In the genomic region with DNA sequence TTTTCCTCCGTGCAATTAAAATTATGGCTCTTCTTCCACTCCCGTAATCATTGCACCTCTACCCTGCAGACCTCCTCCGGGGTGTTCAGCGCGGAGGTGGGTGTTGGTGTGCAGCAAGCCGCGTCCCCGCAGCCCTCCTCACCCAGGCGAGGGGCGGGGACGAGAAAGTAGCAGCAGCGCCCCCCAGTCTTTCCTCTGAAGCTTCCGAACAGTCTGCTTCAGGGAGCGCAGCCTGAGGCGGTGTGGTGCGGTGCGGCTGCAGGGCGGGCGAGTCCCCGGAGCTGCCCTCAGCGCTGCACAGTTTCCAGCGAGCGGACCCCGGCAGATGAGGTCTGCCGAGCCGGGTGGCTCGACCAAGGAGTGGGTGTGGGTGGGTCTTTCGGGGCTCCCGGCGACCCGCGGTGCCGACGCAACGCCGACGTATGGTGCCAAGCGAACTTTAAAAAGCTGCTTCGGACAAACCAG, we compare ENCODE assay signal across 8 cellular contexts. TPM values are rescaled to one million over a fixed set of nuclear protein-coding genes. Genes with fewer than 3 reads are reported as not detected.
DNase-seq lines count a peak whose midpoint lies in the region; ATAC-seq and TF ChIP-seq lines count a peak whose summit lies in the region.

A gene with protein sequence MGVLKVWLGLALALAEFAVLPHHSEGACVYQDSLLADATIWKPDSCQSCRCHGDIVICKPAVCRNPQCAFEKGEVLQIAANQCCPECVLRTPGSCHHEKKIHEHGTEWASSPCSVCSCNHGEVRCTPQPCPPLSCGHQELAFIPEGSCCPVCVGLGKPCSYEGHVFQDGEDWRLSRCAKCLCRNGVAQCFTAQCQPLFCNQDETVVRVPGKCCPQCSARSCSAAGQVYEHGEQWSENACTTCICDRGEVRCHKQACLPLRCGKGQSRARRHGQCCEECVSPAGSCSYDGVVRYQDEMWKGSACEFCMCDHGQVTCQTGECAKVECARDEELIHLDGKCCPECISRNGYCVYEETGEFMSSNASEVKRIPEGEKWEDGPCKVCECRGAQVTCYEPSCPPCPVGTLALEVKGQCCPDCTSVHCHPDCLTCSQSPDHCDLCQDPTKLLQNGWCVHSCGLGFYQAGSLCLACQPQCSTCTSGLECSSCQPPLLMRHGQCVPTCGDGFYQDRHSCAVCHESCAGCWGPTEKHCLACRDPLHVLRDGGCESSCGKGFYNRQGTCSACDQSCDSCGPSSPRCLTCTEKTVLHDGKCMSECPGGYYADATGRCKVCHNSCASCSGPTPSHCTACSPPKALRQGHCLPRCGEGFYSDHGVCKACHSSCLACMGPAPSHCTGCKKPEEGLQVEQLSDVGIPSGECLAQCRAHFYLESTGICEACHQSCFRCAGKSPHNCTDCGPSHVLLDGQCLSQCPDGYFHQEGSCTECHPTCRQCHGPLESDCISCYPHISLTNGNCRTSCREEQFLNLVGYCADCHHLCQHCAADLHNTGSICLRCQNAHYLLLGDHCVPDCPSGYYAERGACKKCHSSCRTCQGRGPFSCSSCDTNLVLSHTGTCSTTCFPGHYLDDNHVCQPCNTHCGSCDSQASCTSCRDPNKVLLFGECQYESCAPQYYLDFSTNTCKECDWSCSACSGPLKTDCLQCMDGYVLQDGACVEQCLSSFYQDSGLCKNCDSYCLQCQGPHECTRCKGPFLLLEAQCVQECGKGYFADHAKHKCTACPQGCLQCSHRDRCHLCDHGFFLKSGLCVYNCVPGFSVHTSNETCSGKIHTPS (N-terminal part only) (plus strand): TSS at position 189 of the 465 bp plus-strand sequence. CDS start 687 bp downstream, outside the sequence.

- peaks cover 13% of the 10 kb centered on the region for H3K9me3 Mint-ChIP-seq in glutamatergic neuron (ENCODE audit: unreplicated experiment)

- H3K36me3 Mint-ChIP-seq in glutamatergic neuron (ENCODE audit: unreplicated experiment), result no peaks in the 10 kb centered on the region

- DNase-seq in Daoy (ENCODE audit: low read depth) (peak; percentile 48), NCI-H1436 treated with DMSO at 0.1 percent for 48 hours (lab: John Stamatoyannopoulos, UW) (peak; percentile 17), glutamatergic neuron (peak; percentile 75), omental fat pad (ENCODE audit: low spot score) (no peak), foreskin melanocyte (no peak)
- DNase-seq in activated T-cell treated with anti-CD3 and anti-CD28 coated beads, Interleukin-2, amount 50 U/mL, for 48 hours, result peak; percentile 36 to 41

- TF ChIP-seq CTCF in glutamatergic neuron (IDR thresholded peaks at IDR 0.05; ENCODE audit: partially characterized antibody, unreplicated experiment) (no peak), omental fat pad (IDR thresholded peaks at IDR 0.05) (no peak)

- ATAC-seq in GM21786 (IDR thresholded peaks at IDR 0.05; ENCODE audit: unreplicated experiment) (peak; percentile 23), omental fat pad (ENCODE audit: low FRiP score) (peak; percentile 45), GM21423 (IDR thresholded peaks at IDR 0.05; ENCODE audit: unreplicated experiment) (no peak)

- H3K4me3 Mint-ChIP-seq in glutamatergic neuron (ENCODE audit: unreplicated experiment), result peak within 1 kb of the TSS; percentile 99

- H3K27ac Mint-ChIP-seq in glutamatergic neuron (ENCODE audit: unreplicated experiment), result peak within 1 kb of the TSS; percentile 89

- H3K27me3 Mint-ChIP-seq in glutamatergic neuron (ENCODE audit: unreplicated experiment), result peaks cover 16% of the 10 kb centered on the region

- peaks cover 9% of the 10 kb centered on the region for H3K4me1 Mint-ChIP-seq in glutamatergic neuron (ENCODE audit: low read depth, unreplicated experiment)

RNA-seq across cellular contexts. Expression of the gene that starts here (rescaled TPM):
- 0.48 and 1.9 TPM in 2 replicates for total RNA-seq in Daoy (2014; rRNA removed; shearing (Covaris generic))
- 18.7 TPM for total RNA-seq in glutamatergic neuron (ENCODE audit: unreplicated experiment)
- total RNA-seq in omental fat pad, result 10 to 100 TPM in 2 of 4 donors, 1 to 10 TPM in 1, under 1 TPM in 1; 0.47 to 40.5 (median 7.7) TPM

Comparison
In these comparisons a context has a peak if more than half of its experiments do, and no peak if none do; other contexts are left out.
1. DNase-seq: peak in Daoy (single experiment), NCI-H1436 treated with DMSO at 0.1 percent for 48 hours (single experiment), activated T-cell treated with anti-CD3 and anti-CD28 coated beads, Interleukin-2, amount 50 U/mL, for 48 hours (2 of 2) and glutamatergic neuron (single experiment); none in omental fat pad (single experiment) and foreskin melanocyte (single experiment).